ENCODE assay signal across 13 cellular contexts in genomic region chr9:136053757-136054142, GRCh38. TPM values are rescaled to one million over a fixed set of nuclear protein-coding genes. Genes with fewer than 3 reads are reported as not detected.
DNase-seq lines count a peak whose midpoint lies in the region; ATAC-seq and TF ChIP-seq lines count a peak whose summit lies in the region.
"Had no signal": no experiment of that assay in that cellular context is flagged by ENCODE, and none has a peak within 500 bp of the region (broad histone marks: within the 10 kb centered on the region; RNA-seq: fewer than 3 reads in every experiment).

No MANE protein-coding gene starts in this region.

- no peak overlapping the region for H3K27ac Mint-ChIP-seq in activated T-cell treated with anti-CD3 and anti-CD28 coated beads, Interleukin-2, amount 50 U/mL, for 24 hours
- H3K27ac Mint-ChIP-seq in GM23338, result no peak overlapping the region
- H3K27ac Mint-ChIP-seq: T-cell had no signal

- H3K4me3 Mint-ChIP-seq in activated T-cell treated with anti-CD3 and anti-CD28 coated beads, Interleukin-2, amount 50 U/mL, for 24 hours, result no peak overlapping the region
- no peak overlapping the region for H3K4me3 Mint-ChIP-seq in GM23338
- H3K4me3 Mint-ChIP-seq: activated T-cell treated with anti-CD3 and anti-CD28 coated beads, Interleukin-2, amount 50 U/mL, for 4 hours had no signal

- no peaks in the 10 kb centered on the region for H3K9me2 ChIP-seq in GM23338 (ENCODE audit: insufficient read depth)

- no peak for TF ChIP-seq POLR2A in tibial nerve (IDR thresholded peaks at IDR 0.05)

- H3K36me3 Mint-ChIP-seq in activated T-cell treated with anti-CD3 and anti-CD28 coated beads, Interleukin-2, amount 50 U/mL, for 24 hours (ENCODE audit: low read depth), result peaks cover 2% of the 10 kb centered on the region
- no peaks in the 10 kb centered on the region for H3K36me3 Mint-ChIP-seq in GM23338 (ENCODE audit: low read depth)

- peak; percentile 30 for DNase-seq in activated T-cell treated with anti-CD3 and anti-CD28 coated beads, Interleukin-2, amount 50 U/mL, for 24 hours
- DNase-seq in activated T-cell treated with anti-CD3 and anti-CD28 coated beads, Interleukin-2, amount 50 U/mL, for 48 hours, result no peak
- DNase-seq in mesenteric fat pad (ENCODE audit: low spot score), result peak; percentile 85
- no peak for DNase-seq in tibial nerve (ENCODE audit: low spot score in 2 of 2)
- DNase-seq in NCI-H128 (lab: John Stamatoyannopoulos, UW; ENCODE audit: unreplicated experiment), result no peak
- DNase-seq in GM23338 (ENCODE audit: low spot score), result no peak
- DNase-seq: activated T-cell treated with anti-CD3 and anti-CD28 coated beads, Interleukin-2, amount 50 U/mL, for 4 hours; amniotic stem cell; DMS79; T-cell had no signal

- H3K27me3 Mint-ChIP-seq in activated T-cell treated with anti-CD3 and anti-CD28 coated beads, Interleukin-2, amount 50 U/mL, for 24 hours, result peaks cover 9% of the 10 kb centered on the region
- H3K27me3 Mint-ChIP-seq in GM23338 (ENCODE audit: insufficient read depth, low read depth, poor library complexity), result peaks cover 9% of the 10 kb centered on the region

- H3K27ac ChIP-seq in VCaP (peak overlapping the region; percentile 93), tibial nerve (peak overlapping the region in 3 of 4 donors; percentile 3 to 88 (median 84)), GM23338 (ENCODE audit: low read depth) (no peak overlapping the region)
- H3K27ac ChIP-seq: right lobe of liver had no signal

- ATAC-seq in GM19395 (IDR thresholded peaks at IDR 0.05; ENCODE audit: unreplicated experiment), result no peak
- no peak for ATAC-seq in GM23338
- ATAC-seq: activated T-cell treated with anti-CD3 and anti-CD28 coated beads, Interleukin-2, amount 50 U/mL, for 4 hours; right lobe of liver; T-cell had no signal

- no peaks in the 10 kb centered on the region for H4K20me1 ChIP-seq in GM23338 (replicated peaks; ENCODE audit: insufficient read depth)

- H3K4me3 ChIP-seq in tibial nerve (no peak overlapping the region), GM23338 (no peak overlapping the region)
- H3K4me3 ChIP-seq: right lobe of liver had no signal

- WGBS in tibial nerve, 2 donors, result 63 to 66% methylated on average over 3 to 8 of the region's 8 CpGs

- peaks cover 15% of the 10 kb centered on the region; the same call in 1 of the 2 replicates for H3F3A ChIP-seq in GM23338 (replicated peaks; ENCODE audit: low read depth)

- peaks cover 0 to 16% (median 0%) of the 10 kb centered on the region in 3 donors for H3K36me3 ChIP-seq in tibial nerve
- no peaks in the 10 kb centered on the region for H3K36me3 ChIP-seq in GM23338 (ENCODE audit: insufficient read depth)

- H2AFZ ChIP-seq in GM23338, result no peak overlapping the region

- H3K4me2 ChIP-seq in GM23338, result no peak overlapping the region

- TF ChIP-seq CTCF in VCaP (conservative IDR thresholded peaks at IDR 0.05) (no peak), tibial nerve (IDR thresholded peaks at IDR 0.05) (no peak), GM23338 (conservative IDR thresholded peaks at IDR 0.05; ENCODE audit: low read depth in 2 of 2) (no peak)

- H3K9me3 Mint-ChIP-seq in activated T-cell treated with anti-CD3 and anti-CD28 coated beads, Interleukin-2, amount 50 U/mL, for 24 hours, result no peaks in the 10 kb centered on the region
- H3K9me3 Mint-ChIP-seq in GM23338, result no peaks in the 10 kb centered on the region
- H3K9me3 Mint-ChIP-seq: activated T-cell treated with anti-CD3 and anti-CD28 coated beads, Interleukin-2, amount 50 U/mL, for 4 hours; T-cell had no signal

- H3K4me1 ChIP-seq in tibial nerve (peaks cover 0 to 98% (median 48%) of the 10 kb centered on the region in 4 donors), GM23338 (ENCODE audit: insufficient read depth) (peaks cover 39% of the 10 kb centered on the region)

- no peaks in the 10 kb centered on the region for H3K79me2 ChIP-seq in GM23338 (replicated peaks; ENCODE audit: insufficient read depth)

- H3K9me3 ChIP-seq in tibial nerve, result no peaks in the 10 kb centered on the region
- H3K9me3 ChIP-seq: right lobe of liver had no signal

- H3K27me3 ChIP-seq in tibial nerve (no peaks in the 10 kb centered on the region), GM23338 (ENCODE audit: insufficient read depth) (no peaks in the 10 kb centered on the region; the same call in 1 of the 2 replicates)
- H3K27me3 ChIP-seq: right lobe of liver had no signal

- H3K4me1 Mint-ChIP-seq in activated T-cell treated with anti-CD3 and anti-CD28 coated beads, Interleukin-2, amount 50 U/mL, for 24 hours (ENCODE audit: low read depth), result peaks cover 20% of the 10 kb centered on the region
- H3K4me1 Mint-ChIP-seq in GM23338, result peaks cover 38% of the 10 kb centered on the region

- no peak for TF ChIP-seq EP300 in tibial nerve (IDR thresholded peaks at IDR 0.05)

TF ChIP-seq in GM23338, 12 proteins besides CTCF, POLR2A, EP300 and RAD21:
- TF ChIP-seq STAT1 (IDR thresholded peaks at IDR 0.05; ENCODE audit: unreplicated experiment) (no peak), EZH2phosphoT487 (IDR thresholded peaks at IDR 0.05; ENCODE audit: unreplicated experiment) (no peak)

RNA-seq across cellular contexts. Expression of gene NACC2, which starts 41.3 kb away (rescaled TPM):
- total RNA-seq in mesenteric fat pad (41.4 TPM), tibial nerve (10 to 100 TPM; 45.6 to 55.7 (median 49.8) TPM)
- total RNA-seq in GM23338 (2014; rRNA removed; shearing (Covaris generic)), result 16.5 and 20.8 TPM in 2 replicates
- polyA plus RNA-seq in GM23338 (2016; fragmentation: Nextera tagmentation; extraction: Ambion mirVana), result 3.2 and 3.8 TPM in 2 replicates

Comparison
In these comparisons a context has a peak if more than half of its experiments do, and no peak if none do; other contexts are left out.
1. DNase-seq: peak in activated T-cell treated with anti-CD3 and anti-CD28 coated beads, Interleukin-2, amount 50 U/mL, for 24 hours (single experiment) and mesenteric fat pad (single experiment); none in activated T-cell treated with anti-CD3 and anti-CD28 coated beads, Interleukin-2, amount 50 U/mL, for 48 hours (0 of 2), tibial nerve (0 of 2), NCI-H128 (single experiment) and GM23338 (single experiment).